1 cellular context compared by ENCODE assay signal in genomic region chr19:31461814-31462539, GRCh38.
TF ChIP-seq lines count a peak whose summit lies in the region.

No MANE protein-coding gene starts in this region.

TF ChIP-seq in WTC11, 78 proteins besides CTCF, POLR2A, EP300 and RAD21 (continued from another document):
- TF ChIP-seq ARID4B (CRISPR knock-in tag; IDR thresholded peaks at IDR 0.05; ENCODE audit: borderline replicate concordance) = no peak
